In the genomic region with DNA sequence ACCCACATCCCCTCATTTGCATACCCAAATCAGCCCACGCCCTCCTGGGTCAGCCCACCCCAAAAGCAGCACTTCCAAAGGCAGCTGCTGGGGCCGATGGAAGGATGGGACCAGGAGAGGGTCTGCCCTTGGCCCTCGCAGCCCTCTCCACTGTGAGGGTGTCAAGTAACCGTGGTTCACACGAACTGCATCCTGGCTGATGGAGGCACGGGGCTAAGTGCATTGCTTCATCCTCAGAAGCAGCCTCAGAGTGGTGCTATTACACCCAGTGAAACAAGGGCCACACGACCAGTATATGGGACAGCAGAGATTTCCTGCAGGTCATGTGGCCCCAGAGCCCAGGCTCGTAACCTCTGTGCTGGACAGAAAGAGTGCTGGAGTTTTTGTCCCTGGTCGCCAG, we compare ENCODE assay signal across 18 cellular contexts. TPM values are rescaled to one million over a fixed set of nuclear protein-coding genes. Genes with fewer than 3 reads are reported as not detected.
A peak's percentile ranks its signal among the peaks of the same experiment; 100 is the strongest.
DNase-seq lines count a peak whose midpoint lies in the region; ATAC-seq and TF ChIP-seq lines count a peak whose summit lies in the region.
"Had no signal": no experiment of that assay in that cellular context is flagged by ENCODE, and none has a peak within 500 bp of the region (broad histone marks: within the 10 kb centered on the region; RNA-seq: fewer than 3 reads in every experiment).

No MANE protein-coding gene starts in this region.

- CTCF ChIA-PET in Panc1 (lab: Charles Lee): no interaction called here

- H3K4me1 ChIP-seq in Panc1 (ENCODE audit: control insufficient read depth, insufficient read depth, low read length) (no peaks in the 10 kb centered on the region; the same call in 1 of the 2 replicates), duodenal mucosa (ENCODE audit: control insufficient read depth in 1 of 2, insufficient read depth in 2 of 2, low read length in 2 of 2) (peaks cover 30% of the 10 kb centered on the region in 2 donors), stomach (peaks cover 30 to 49% (median 44%) of the 10 kb centered on the region in 4 donors)
- H3K4me1 ChIP-seq: BE2C had no signal

- peak overlapping the region in 1 of 2 donors; percentile 60 for H3K9ac ChIP-seq in duodenal mucosa (ENCODE audit: low read depth in 1 of 2, low read length in 2 of 2)

- intact Hi-C loops in Panc1 (cut with micrococcal nuclease; ENCODE audit: unreplicated experiment) (no loop called here), stomach (cut with DNase I; ENCODE audit: low total_unique reads) (no loop called here)

- in situ Hi-C loops in Panc1 (cut with HindIII; ENCODE audit: low pct_unique_long_range_greater_than_20kb, low sequenced_read_pairs): no loop called here

- H3K9me3 ChIP-seq in Panc1 (ENCODE audit: control insufficient read depth, insufficient read depth, low read depth, low read length): no peaks in the 10 kb centered on the region
- peaks cover 3 to 6% of the 10 kb centered on the region in 2 donors for H3K9me3 ChIP-seq in duodenal mucosa (ENCODE audit: control insufficient read depth in 1 of 2, low read length in 2 of 2)
- peaks cover 0 to 15% (median 9%) of the 10 kb centered on the region in 4 donors for H3K9me3 ChIP-seq in stomach
- H3K9me3 ChIP-seq: BE2C, neutrophil, testis had no signal

- H3K36me3 ChIP-seq in Panc1 (ENCODE audit: control insufficient read depth, insufficient read depth, low read length) (no peaks in the 10 kb centered on the region), duodenal mucosa (ENCODE audit: control insufficient read depth in 1 of 2, insufficient read depth in 2 of 2, low read length in 2 of 2) (no peaks in the 10 kb centered on the region), stomach (no peaks in the 10 kb centered on the region)
- H3K36me3 ChIP-seq: BE2C, neutrophil had no signal

- H3K4me3 ChIP-seq in Panc1 (ENCODE audit: low read depth in 2 of 2, low read length in 2 of 2) (no peak overlapping the region), duodenal mucosa (ENCODE audit: low read depth in 1 of 2, low read length in 2 of 2) (no peak overlapping the region), stomach (no peak overlapping the region)
- H3K4me3 ChIP-seq: testis had no signal

- H3K27me3 ChIP-seq in Panc1 (ENCODE audit: control insufficient read depth, insufficient read depth, low read length): no peaks in the 10 kb centered on the region
- no peaks in the 10 kb centered on the region for H3K27me3 ChIP-seq in duodenal mucosa (ENCODE audit: control insufficient read depth in 1 of 2, insufficient read depth in 2 of 2, low read length in 2 of 2)
- H3K27me3 ChIP-seq in stomach: no peaks in the 10 kb centered on the region
- H3K27me3 ChIP-seq: BE2C, testis had no signal

- TF ChIP-seq POLR2A in stomach (IDR thresholded peaks at IDR 0.05): no peak

- POLR2A ChIA-PET in Panc1 (lab: Charles Lee): no interaction called here

- TF ChIP-seq CTCF in Panc1 (IDR thresholded peaks at IDR 0.05) (no peak), stomach (IDR thresholded peaks at IDR 0.05) (peak in 1 of 7 experiments; percentile 4)

- ATAC-seq in Panc1: peak; percentile 64
- ATAC-seq in left lobe of liver: peak; percentile 21
- ATAC-seq in HG03520 (IDR thresholded peaks at IDR 0.05; ENCODE audit: unreplicated experiment): no peak
- ATAC-seq: activated CD8-positive, alpha-beta T cell treated with anti-CD3 and anti-CD28 coated beads for 36 hours; HCT116 had no signal

- no peak for TF ChIP-seq EP300 in stomach (IDR thresholded peaks at IDR 0.05)

- no peak overlapping the region for H3K27ac ChIP-seq in Panc1 (ENCODE audit: low read length)
- peak overlapping the region; percentile 65 for H3K27ac ChIP-seq in duodenal mucosa (ENCODE audit: low read depth, low read length)
- peak overlapping the region; percentile 78 to 88 (median 85) for H3K27ac ChIP-seq in stomach
- H3K27ac ChIP-seq: neutrophil, testis had no signal

- BruUV-seq in Panc1 (replicated peaks; lab: Mats Ljungman, UMichigan): no TSS peak

- 40 to 57% (median 52%) methylated on average over 5 to 9 of the region's 9 CpGs for WGBS in stomach, 5 donors

- DNase-seq in Panc1 (ENCODE audit: low read depth, low spot score) (no peak), left lobe of liver (ENCODE audit: low spot score) (no peak), stomach (no peak), NCI-H748 (lab: John Stamatoyannopoulos, UW; ENCODE audit: unreplicated experiment) (no peak), kidney tubule cell (ENCODE audit: low spot score) (no peak)
- DNase-seq: activated CD8-positive, alpha-beta T cell treated with anti-CD3 and anti-CD28 coated beads for 36 hours; BE2C; endodermal cell; foreskin fibroblast; mesenchymal stem cell; MM.1S; NCI-H774; stimulated activated CD4-positive, alpha-beta T cell treated with anti-CD3 and anti-CD28 coated beads, Interleukin-4, amount 100 ng/mL, for 24 hours had no signal

RNA-seq across cellular contexts. Expression of a gene that starts 13.2 kb away (rescaled TPM):
- total RNA-seq in Panc1 (2021; ENCODE audit: unreplicated experiment): 29.7 TPM
- polyA plus RNA-seq in Panc1 (2012; ENCODE audit: insufficient read length): 35.7 TPM
- 3.9 TPM for total RNA-seq in left lobe of liver
- total RNA-seq in stomach: 1,000 to 10,000 TPM in 1 of 5 donors, 100 to 1,000 TPM in 2, 10 to 100 TPM in 2; 49.4 to 1,069 (median 212) TPM
- 10 to 100 TPM; 10.4 to 16.1 (median 15.4) TPM for polyA plus RNA-seq in stomach
